20 cellular contexts compared by ENCODE assay signal in the genomic region with DNA sequence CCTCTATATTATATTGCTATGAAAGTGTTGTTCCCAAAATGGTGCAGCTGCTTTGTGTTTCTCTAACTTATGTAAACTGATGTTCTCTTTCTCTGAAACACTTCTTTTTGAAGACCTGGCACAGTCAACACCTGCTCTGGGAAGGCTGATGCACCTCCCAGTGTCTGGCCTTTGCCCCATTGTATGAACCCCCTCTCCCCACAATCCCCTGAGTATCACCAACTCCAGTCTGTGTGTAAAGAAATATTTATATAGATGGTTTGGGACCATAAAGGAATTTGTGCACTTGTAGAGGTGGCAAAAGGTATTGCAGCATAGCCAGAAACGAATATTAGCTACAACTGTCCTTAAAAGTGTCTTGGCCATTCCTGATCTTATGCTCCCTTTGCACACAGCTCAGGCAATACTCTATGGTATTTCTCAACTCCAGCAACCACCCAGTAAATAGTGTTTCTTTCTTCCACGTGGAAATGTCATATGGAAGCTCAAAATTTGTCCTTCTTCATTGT.
A peak's percentile ranks its signal among the peaks of the same experiment; 100 is the strongest.
DNase-seq lines count a peak whose midpoint lies in the region; ATAC-seq, FAIRE-seq and TF ChIP-seq lines count a peak whose summit lies in the region.
"Had no signal": no experiment of that assay in that cellular context is flagged by ENCODE, and none has a peak within 500 bp of the region (broad histone marks: within the 10 kb centered on the region; RNA-seq: fewer than 3 reads in every experiment).

No MANE protein-coding gene starts in this region.

- no peak for TF ChIP-seq POLR2A in H54 (IDR thresholded peaks at IDR 0.05; ENCODE audit: low read depth, low read length)

- DNase-seq in DMS53 (lab: John Stamatoyannopoulos, UW) = peak; percentile 32
- no peak for DNase-seq in DMS53 treated with DMSO at 0.1 percent for 48 hours (lab: John Stamatoyannopoulos, UW; ENCODE audit: unreplicated experiment)
- DNase-seq in brain microvascular endothelial cell = no peak
- no peak for DNase-seq in progenitor cell of endocrine pancreas (ENCODE audit: low spot score, unreplicated experiment)
- no peak for DNase-seq in H54 (ENCODE audit: insufficient read length, low spot score)
- no peak for DNase-seq in DMS79 treated with DMSO at 0.1 percent for 48 hours (lab: John Stamatoyannopoulos, UW)
- DNase-seq: activated CD8-positive, alpha-beta memory T cell treated with anti-CD3 and anti-CD28 coated beads, Interleukin-2, amount 10 ng/mL, durations not matched to agents 7 days and 5 days; activated effector memory CD4-positive, alpha-beta T cell treated with anti-CD3 and anti-CD28 coated beads, Interleukin-2, amount 50 U/mL, for 16 hours; DMS79; heart left ventricle; mesendoderm; SHP77; stimulated activated naive CD8-positive, alpha-beta T cell treated with anti-CD3 and anti-CD28 coated beads, Interleukin-15, Interleukin-2, amounts not matched to agents 100 U/mL and 50 U/mL, for 24 hours; T-helper 2 cell had no signal

- in situ Hi-C loops in brain microvascular endothelial cell (cut with HindIII; ENCODE audit: low pct_ligation_motif_present, low sequenced_read_pairs) = no loop called here

- peak; percentile 63 for ATAC-seq in HG03520 (IDR thresholded peaks at IDR 0.05; ENCODE audit: unreplicated experiment)
- ATAC-seq in activated CD4-positive, CD25-positive, alpha-beta regulatory T cell treated with anti-CD3 and anti-CD28 coated beads, Interleukin-2, amount 50 U/mL, for 24 hours = no peak
- ATAC-seq: activated CD8-positive, alpha-beta memory T cell treated with anti-CD3 and anti-CD28 coated beads, Interleukin-2, amount 10 ng/mL, durations not matched to agents 7 days and 5 days; heart left ventricle; stimulated activated naive CD8-positive, alpha-beta T cell treated with anti-CD3 and anti-CD28 coated beads, Interleukin-15, Interleukin-2, amounts not matched to agents 100 U/mL and 50 U/mL, for 24 hours had no signal

- H3K4me3 Mint-ChIP-seq in progenitor cell of endocrine pancreas (ENCODE audit: low read depth) = no peak overlapping the region
- H3K4me3 Mint-ChIP-seq: activated CD8-positive, alpha-beta memory T cell treated with anti-CD3 and anti-CD28 coated beads, Interleukin-2, amount 10 ng/mL, durations not matched to agents 7 days and 5 days had no signal

- no peaks in the 10 kb centered on the region for H3K27me3 Mint-ChIP-seq in progenitor cell of endocrine pancreas

- H3K36me3 ChIP-seq in brain microvascular endothelial cell (replicated peaks) = no peaks in the 10 kb centered on the region
- H3K36me3 ChIP-seq: heart left ventricle, right atrium auricular region had no signal

- no peak overlapping the region for H3K27ac Mint-ChIP-seq in progenitor cell of endocrine pancreas
- H3K27ac Mint-ChIP-seq: activated CD8-positive, alpha-beta memory T cell treated with anti-CD3 and anti-CD28 coated beads, Interleukin-2, amount 10 ng/mL, durations not matched to agents 7 days and 5 days had no signal

- FAIRE-seq in H54 (lab: Jason Lieb, UNC) = no peak
- FAIRE-seq: islet of Langerhans had no signal

- TF ChIP-seq CTCF in brain microvascular endothelial cell (IDR thresholded peaks at IDR 0.05; ENCODE audit: low read depth, low read length, missing control alignments) = peak; percentile 13
- TF ChIP-seq CTCF in progenitor cell of endocrine pancreas (IDR thresholded peaks at IDR 0.05; ENCODE audit: unreplicated experiment) = peak; percentile 23

- no peaks in the 10 kb centered on the region for H3K9me3 Mint-ChIP-seq in progenitor cell of endocrine pancreas (ENCODE audit: low read depth)

- H3K27me3 ChIP-seq in brain microvascular endothelial cell (replicated peaks) = no peaks in the 10 kb centered on the region
- H3K27me3 ChIP-seq: heart left ventricle, right atrium auricular region had no signal

- H3K4me1 Mint-ChIP-seq in progenitor cell of endocrine pancreas (ENCODE audit: low read depth) = no peaks in the 10 kb centered on the region
- H3K4me1 Mint-ChIP-seq: activated CD8-positive, alpha-beta memory T cell treated with anti-CD3 and anti-CD28 coated beads, Interleukin-2, amount 10 ng/mL, durations not matched to agents 7 days and 5 days had no signal

- no peak overlapping the region for H3K27ac ChIP-seq in brain microvascular endothelial cell
- H3K27ac ChIP-seq: 22Rv1, C4-2B, heart left ventricle, right atrium auricular region had no signal

- no peak overlapping the region for H3K4me3 ChIP-seq in brain microvascular endothelial cell (ENCODE audit: low read depth, low read length)
- H3K4me3 ChIP-seq: heart left ventricle, right atrium auricular region had no signal

- no peaks in the 10 kb centered on the region for H3K36me3 Mint-ChIP-seq in progenitor cell of endocrine pancreas (ENCODE audit: insufficient read depth)
- H3K36me3 Mint-ChIP-seq: activated CD8-positive, alpha-beta memory T cell treated with anti-CD3 and anti-CD28 coated beads, Interleukin-2, amount 10 ng/mL, durations not matched to agents 7 days and 5 days had no signal
